8 cellular contexts compared by ENCODE assay signal in the genomic region with DNA sequence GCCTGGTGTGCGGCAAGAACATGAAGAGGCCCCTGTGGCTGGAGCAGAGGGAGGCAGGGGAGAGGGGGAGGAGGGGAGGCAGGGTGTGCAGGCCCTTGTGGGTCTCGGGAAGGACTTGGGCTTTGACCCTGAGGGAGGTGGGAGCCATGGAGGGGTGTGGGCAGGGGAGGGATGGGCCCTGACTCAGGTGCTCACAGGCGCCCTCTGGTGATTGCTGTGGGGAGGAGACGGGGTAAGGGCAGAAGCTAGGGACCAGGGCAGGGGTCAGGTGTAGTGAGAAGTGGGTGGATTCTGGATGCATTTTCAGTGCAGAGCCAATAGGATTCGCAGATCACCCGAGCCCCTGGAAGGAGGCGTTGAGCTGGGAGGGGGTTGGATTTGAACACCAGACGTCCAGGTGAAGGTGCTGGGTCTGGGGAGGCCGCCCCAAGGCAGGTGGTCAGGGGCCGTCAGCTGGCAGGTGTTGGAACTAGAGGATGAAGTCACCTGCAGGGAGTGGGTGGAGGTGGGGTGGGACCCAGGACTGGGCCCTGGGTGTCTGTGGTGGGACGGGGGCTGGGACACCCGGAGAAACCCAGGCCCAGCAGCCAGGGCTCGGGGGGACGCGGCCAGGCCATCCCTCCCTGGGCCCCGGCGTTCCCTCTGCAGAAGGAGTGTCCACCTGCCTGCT.
A peak's percentile ranks its signal among the peaks of the same experiment; 100 is the strongest.
DNase-seq lines count a peak whose midpoint lies in the region; ATAC-seq, FAIRE-seq and TF ChIP-seq lines count a peak whose summit lies in the region.

No MANE protein-coding gene starts in this region.

- no peaks in the 10 kb centered on the region for H3K36me3 ChIP-seq in A673 (ENCODE audit: insufficient read depth, low read length, poor library complexity, severe bottlenecking)

- H3K9me3 Mint-ChIP-seq in WTC11 = peaks cover 9% of the 10 kb centered on the region
- no peaks in the 10 kb centered on the region for H3K9me3 Mint-ChIP-seq in progenitor cell of endocrine pancreas (ENCODE audit: low read depth)

- peaks cover 6% of the 10 kb centered on the region for H3K4me1 ChIP-seq in A673 (ENCODE audit: insufficient read depth, low read length, poor library complexity, severe bottlenecking)

- peaks cover 5% of the 10 kb centered on the region for H3K27me3 Mint-ChIP-seq in WTC11 (ENCODE audit: low read depth)
- no peaks in the 10 kb centered on the region for H3K27me3 Mint-ChIP-seq in progenitor cell of endocrine pancreas

- POLR2A ChIA-PET in A673 (lab: Charles Lee; ENCODE audit: low non-redundant PET) = no interaction called here
- POLR2A ChIA-PET in WTC11 (lab: Charles Lee) = no interaction called here

- no peaks in the 10 kb centered on the region for H3K9me3 ChIP-seq in A673 (ENCODE audit: low read depth, low read length, poor library complexity, severe bottlenecking)

- H3K36me3 Mint-ChIP-seq in WTC11 = peaks cover 16% of the 10 kb centered on the region
- peaks cover 2% of the 10 kb centered on the region for H3K36me3 Mint-ChIP-seq in progenitor cell of endocrine pancreas (ENCODE audit: insufficient read depth)

- BruUV-seq in A673 (replicated peaks; lab: Mats Ljungman, UMichigan) = no TSS peak

- H3K27ac ChIP-seq in A673 (ENCODE audit: low read depth, low read length, poor library complexity, severe bottlenecking) (no peak overlapping the region), caudate nucleus (ENCODE audit: low read depth, low read length) (no peak overlapping the region)

- CTCF ChIA-PET in A673 (lab: Charles Lee) = interaction anchor here (0.6 to 1.0 kb wide), 2 partner anchors 106 to 343 kb away, joined by 3 to 6 read pairs; no protein-coding TSS in a partner anchor
- CTCF ChIA-PET in WTC11 (lab: Charles Lee) = interaction anchor here (0.5 to 2.3 kb wide), 48 partner anchors 9 to 350 kb away, joined by 3 to 31 read pairs (median 4); no protein-coding TSS in a partner anchor

- no peak for FAIRE-seq in GM19239 (lab: Jason Lieb, UNC)

- no peak overlapping the region for H3K4me3 Mint-ChIP-seq in WTC11
- no peak overlapping the region for H3K4me3 Mint-ChIP-seq in progenitor cell of endocrine pancreas (ENCODE audit: low read depth)

- ATAC-seq in WTC11 (peak; percentile 87), GM18511 (IDR thresholded peaks at IDR 0.05; ENCODE audit: unreplicated experiment) (no peak), GM18907 (IDR thresholded peaks at IDR 0.05; ENCODE audit: unreplicated experiment) (no peak)

- H3K27me3 ChIP-seq in A673 (replicated peaks; ENCODE audit: insufficient read depth, low read depth, low read length, poor library complexity) = no peaks in the 10 kb centered on the region

- peaks cover 13% of the 10 kb centered on the region for H3K4me1 Mint-ChIP-seq in WTC11
- no peaks in the 10 kb centered on the region for H3K4me1 Mint-ChIP-seq in progenitor cell of endocrine pancreas (ENCODE audit: low read depth)

- H3K4me3 ChIP-seq in A673 (ENCODE audit: low read depth, low read length, poor library complexity, severe bottlenecking) (no peak overlapping the region), epithelial cell of esophagus (ENCODE audit: low read length) (no peak overlapping the region)

- intact Hi-C loops in A673 (cut with micrococcal nuclease; ENCODE audit: unreplicated experiment) = no loop called here

- no peak for DNase-seq in A673 (ENCODE audit: low spot score)
- DNase-seq in GM19239 (ENCODE audit: insufficient read length, low spot score) = peak; percentile 65
- peak; percentile 90 for DNase-seq in WTC11 (ENCODE audit: low spot score)
- no peak for DNase-seq in epithelial cell of esophagus (ENCODE audit: low read depth)
- DNase-seq in progenitor cell of endocrine pancreas (ENCODE audit: low spot score, unreplicated experiment) = peak; percentile 45
- DNase-seq in caudate nucleus (lab: John Stamatoyannopoulos, UW) = no peak

- no peak overlapping the region for H3K27ac Mint-ChIP-seq in WTC11
- no peak overlapping the region for H3K27ac Mint-ChIP-seq in progenitor cell of endocrine pancreas

- TF ChIP-seq CTCF in A673 (conservative IDR thresholded peaks at IDR 0.05; ENCODE audit: low read depth, low read length) (peak; percentile 63), WTC11 (IDR thresholded peaks at IDR 0.05) (peak; percentile 63), epithelial cell of esophagus (IDR thresholded peaks at IDR 0.05; ENCODE audit: insufficient read depth, low read depth, low read length, missing control alignments) (peak; percentile 48), progenitor cell of endocrine pancreas (IDR thresholded peaks at IDR 0.05; ENCODE audit: unreplicated experiment) (peak; percentile 57)

TF ChIP-seq in WTC11, 78 proteins besides CTCF, POLR2A, EP300 and RAD21:
- TF ChIP-seq CREM (CRISPR knock-in tag; IDR thresholded peaks at IDR 0.05) (no peak), GTF2I (CRISPR knock-in tag; conservative IDR thresholded peaks at IDR 0.05) (0 out of 2 replicates have a peak, but pooled peaks have one; percentile 9), FOXJ3 (CRISPR knock-in tag; IDR thresholded peaks at IDR 0.05; ENCODE audit: borderline replicate concordance) (no peak)
- TF ChIP-seq, protein P1, sequence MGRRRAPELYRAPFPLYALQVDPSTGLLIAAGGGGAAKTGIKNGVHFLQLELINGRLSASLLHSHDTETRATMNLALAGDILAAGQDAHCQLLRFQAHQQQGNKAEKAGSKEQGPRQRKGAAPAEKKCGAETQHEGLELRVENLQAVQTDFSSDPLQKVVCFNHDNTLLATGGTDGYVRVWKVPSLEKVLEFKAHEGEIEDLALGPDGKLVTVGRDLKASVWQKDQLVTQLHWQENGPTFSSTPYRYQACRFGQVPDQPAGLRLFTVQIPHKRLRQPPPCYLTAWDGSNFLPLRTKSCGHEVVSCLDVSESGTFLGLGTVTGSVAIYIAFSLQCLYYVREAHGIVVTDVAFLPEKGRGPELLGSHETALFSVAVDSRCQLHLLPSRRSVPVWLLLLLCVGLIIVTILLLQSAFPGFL (CRISPR knock-in tag; IDR thresholded peaks at IDR 0.05; ENCODE audit: borderline replicate concordance) = no peak
- TF ChIP-seq, protein P2, sequence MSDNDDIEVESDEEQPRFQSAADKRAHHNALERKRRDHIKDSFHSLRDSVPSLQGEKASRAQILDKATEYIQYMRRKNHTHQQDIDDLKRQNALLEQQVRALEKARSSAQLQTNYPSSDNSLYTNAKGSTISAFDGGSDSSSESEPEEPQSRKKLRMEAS (CRISPR knock-in tag; IDR thresholded peaks at IDR 0.05) = no peak
- TF ChIP-seq, protein P3, sequence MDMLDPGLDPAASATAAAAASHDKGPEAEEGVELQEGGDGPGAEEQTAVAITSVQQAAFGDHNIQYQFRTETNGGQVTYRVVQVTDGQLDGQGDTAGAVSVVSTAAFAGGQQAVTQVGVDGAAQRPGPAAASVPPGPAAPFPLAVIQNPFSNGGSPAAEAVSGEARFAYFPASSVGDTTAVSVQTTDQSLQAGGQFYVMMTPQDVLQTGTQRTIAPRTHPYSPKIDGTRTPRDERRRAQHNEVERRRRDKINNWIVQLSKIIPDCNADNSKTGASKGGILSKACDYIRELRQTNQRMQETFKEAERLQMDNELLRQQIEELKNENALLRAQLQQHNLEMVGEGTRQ (CRISPR knock-in tag; IDR thresholded peaks at IDR 0.05) = 0 out of 2 replicates have a peak, but pooled peaks have one; percentile 18

Comparison
In these comparisons a context has a peak if more than half of its experiments do, and no peak if none do; other contexts are left out.
1. DNase-seq: peak in GM19239 (single experiment), WTC11 (single experiment) and progenitor cell of endocrine pancreas (single experiment); none in A673 (single experiment), epithelial cell of esophagus (single experiment) and caudate nucleus (0 of 61).
2. Peak in every context shown above with its lines, with median percentiles within 50 percentile points of each other: CTCF ChIP-seq.